In genomic region chr7:37016073-37016878, GRCh38 we compare ENCODE assay signal across 20 cellular contexts.
DNase-seq lines count a peak whose midpoint lies in the region; ATAC-seq and TF ChIP-seq lines count a peak whose summit lies in the region.
"Had no signal": no experiment of that assay in that cellular context is flagged by ENCODE, and none has a peak within 500 bp of the region (broad histone marks: within the 10 kb centered on the region; RNA-seq: fewer than 3 reads in every experiment).

No MANE protein-coding gene starts in this region.

- WGBS in body of pancreas, 2 donors, result 72 to 76% methylated on average over 10 of the region's 10 CpGs

- intact Hi-C loops in body of pancreas (cut with DNase I), result no loop called here

- TF ChIP-seq CTCF in body of pancreas (IDR thresholded peaks at IDR 0.05), result no peak

- DNase-seq in DMS53 (lab: John Stamatoyannopoulos, UW), result peak; percentile 86
- DNase-seq in KBM-7, result peak; percentile 0
- DNase-seq in body of pancreas, result no peak
- DNase-seq in myocyte (ENCODE audit: low read depth), result peak; percentile 25
- DNase-seq in NCI-H748 (lab: John Stamatoyannopoulos, UW; ENCODE audit: unreplicated experiment), result no peak
- DNase-seq: activated CD4-positive, CD25-positive, alpha-beta regulatory T cell treated with anti-CD3 and anti-CD28 coated beads, Interleukin-2, amount 50 U/mL, for 72 hours; activated T-cell treated with anti-CD3 and anti-CD28 coated beads, Interleukin-2, amount 50 U/mL, for 72 hours; head of caudate nucleus; NCI-H1105; NCI-H2107; NCI-H510A; nucleus accumbens; RPMI8226; stimulated activated CD4-positive, alpha-beta T cell treated with anti-CD3 and anti-CD28 coated beads, Interleukin-12 subunit alpha, Interleukin-12 subunit beta, amount 100 ng/mL, for 4 hours had no signal

- H3K36me3 ChIP-seq in body of pancreas (replicated peaks in 1 of 2; ENCODE audit: insufficient read depth in 1 of 2, low read depth in 2 of 2), result no peaks in the 10 kb centered on the region

- in situ Hi-C loops in KBM-7 (cut with MboI; ENCODE audit: low pct_unique_long_range_greater_than_20kb, low sequenced_read_pairs), result no loop called here

- peak overlapping the region in 1 of 4 donors; percentile 21 for H3K27ac ChIP-seq in body of pancreas
- H3K27ac ChIP-seq: SK-N-MC had no signal

- ATAC-seq in body of pancreas (peak; percentile 78), GM18873 (IDR thresholded peaks at IDR 0.05; ENCODE audit: low FRiP score, unreplicated experiment) (no peak), SK-N-SH treated with all-trans-retinoic acid at 6 μM for 48 hours (no peak), GM19035 (IDR thresholded peaks at IDR 0.05; ENCODE audit: unreplicated experiment) (no peak)
- ATAC-seq: activated naive CD4-positive, alpha-beta T cell treated with anti-CD3 and anti-CD28 coated beads, Interleukin-2, amount 50 U/mL, for 72 hours; activated T-cell treated with anti-CD3 and anti-CD28 coated beads, Interleukin-2, amount 50 U/mL, for 72 hours; GM23338 had no signal

- TF ChIP-seq POLR2A in body of pancreas (IDR thresholded peaks at IDR 0.05), result no peak

- H3K4me3 ChIP-seq in body of pancreas, result no peak overlapping the region
- H3K4me3 ChIP-seq: GM23338, SK-N-MC had no signal

- H3K4me1 ChIP-seq in body of pancreas, result peaks cover 14% of the 10 kb centered on the region

- no peaks in the 10 kb centered on the region for H3K27me3 ChIP-seq in body of pancreas

- no peaks in the 10 kb centered on the region for H3K9me3 ChIP-seq in body of pancreas

TF ChIP-seq in SK-N-SH treated with all-trans-retinoic acid at 6 μM for 48 hours, 23 proteins besides CTCF, POLR2A, EP300 and RAD21:
- TF ChIP-seq TOX (CRISPR knock-in tag; IDR thresholded peaks at IDR 0.05; ENCODE audit: borderline replicate concordance), result no peak
- no peak for TF ChIP-seq SNAI2 (CRISPR knock-in tag; IDR thresholded peaks at IDR 0.05)
- no peak for TF ChIP-seq ZFP30 (CRISPR knock-in tag; IDR thresholded peaks at IDR 0.05)
- TF ChIP-seq, protein P1, sequence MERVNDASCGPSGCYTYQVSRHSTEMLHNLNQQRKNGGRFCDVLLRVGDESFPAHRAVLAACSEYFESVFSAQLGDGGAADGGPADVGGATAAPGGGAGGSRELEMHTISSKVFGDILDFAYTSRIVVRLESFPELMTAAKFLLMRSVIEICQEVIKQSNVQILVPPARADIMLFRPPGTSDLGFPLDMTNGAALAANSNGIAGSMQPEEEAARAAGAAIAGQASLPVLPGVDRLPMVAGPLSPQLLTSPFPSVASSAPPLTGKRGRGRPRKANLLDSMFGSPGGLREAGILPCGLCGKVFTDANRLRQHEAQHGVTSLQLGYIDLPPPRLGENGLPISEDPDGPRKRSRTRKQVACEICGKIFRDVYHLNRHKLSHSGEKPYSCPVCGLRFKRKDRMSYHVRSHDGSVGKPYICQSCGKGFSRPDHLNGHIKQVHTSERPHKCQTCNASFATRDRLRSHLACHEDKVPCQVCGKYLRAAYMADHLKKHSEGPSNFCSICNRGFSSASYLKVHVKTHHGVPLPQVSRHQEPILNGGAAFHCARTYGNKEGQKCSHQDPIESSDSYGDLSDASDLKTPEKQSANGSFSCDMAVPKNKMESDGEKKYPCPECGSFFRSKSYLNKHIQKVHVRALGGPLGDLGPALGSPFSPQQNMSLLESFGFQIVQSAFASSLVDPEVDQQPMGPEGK (CRISPR knock-in tag; IDR thresholded peaks at IDR 0.05; ENCODE audit: borderline replicate concordance), result no peak
- TF ChIP-seq TSHZ2 (CRISPR knock-in tag; IDR thresholded peaks at IDR 0.05), result no peak
- TF ChIP-seq GLIS3 (CRISPR knock-in tag; IDR thresholded peaks at IDR 0.05), result no peak
- no peak for TF ChIP-seq PPARA (CRISPR knock-in tag; IDR thresholded peaks at IDR 0.05; ENCODE audit: borderline replicate concordance)
- TF ChIP-seq ESRRG (CRISPR knock-in tag; IDR thresholded peaks at IDR 0.05), result no peak
- TF ChIP-seq, protein P2, sequence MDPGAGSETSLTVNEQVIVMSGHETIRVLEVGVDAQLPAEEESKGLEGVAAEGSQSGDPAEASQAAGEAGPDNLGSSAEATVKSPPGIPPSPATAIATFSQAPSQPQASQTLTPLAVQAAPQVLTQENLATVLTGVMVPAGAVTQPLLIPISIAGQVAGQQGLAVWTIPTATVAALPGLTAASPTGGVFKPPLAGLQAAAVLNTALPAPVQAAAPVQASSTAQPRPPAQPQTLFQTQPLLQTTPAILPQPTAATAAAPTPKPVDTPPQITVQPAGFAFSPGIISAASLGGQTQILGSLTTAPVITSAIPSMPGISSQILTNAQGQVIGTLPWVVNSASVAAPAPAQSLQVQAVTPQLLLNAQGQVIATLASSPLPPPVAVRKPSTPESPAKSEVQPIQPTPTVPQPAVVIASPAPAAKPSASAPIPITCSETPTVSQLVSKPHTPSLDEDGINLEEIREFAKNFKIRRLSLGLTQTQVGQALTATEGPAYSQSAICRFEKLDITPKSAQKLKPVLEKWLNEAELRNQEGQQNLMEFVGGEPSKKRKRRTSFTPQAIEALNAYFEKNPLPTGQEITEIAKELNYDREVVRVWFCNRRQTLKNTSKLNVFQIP (CRISPR knock-in tag; IDR thresholded peaks at IDR 0.05; ENCODE audit: borderline replicate concordance, low read depth), result no peak
- no peak for TF ChIP-seq ZC3H10 (CRISPR knock-in tag; IDR thresholded peaks at IDR 0.05)
- TF ChIP-seq ARNTL (CRISPR knock-in tag; IDR thresholded peaks at IDR 0.05; ENCODE audit: borderline replicate concordance, low read depth), result no peak
- TF ChIP-seq ZNF70 (CRISPR knock-in tag; IDR thresholded peaks at IDR 0.05), result no peak
- TF ChIP-seq ZNF565 (CRISPR knock-in tag; conservative IDR thresholded peaks at IDR 0.05; ENCODE audit: low read depth), result no peak
- no peak for TF ChIP-seq ISL1 (CRISPR knock-in tag; IDR thresholded peaks at IDR 0.05)
- TF ChIP-seq RARB (CRISPR knock-in tag; IDR thresholded peaks at IDR 0.05), result no peak

Comparison
In these comparisons a context has a peak if more than half of its experiments do, and no peak if none do; other contexts are left out.
1. DNase-seq: peak in DMS53 (single experiment), KBM-7 (single experiment) and myocyte (single experiment); none in body of pancreas (0 of 4) and NCI-H748 (single experiment).